In genomic region chr10:125455855-125456254, GRCh38 we compare ENCODE assay signal across 2 cellular contexts.
TF ChIP-seq lines count a peak whose summit lies in the region.

No MANE protein-coding gene starts in this region.

TF ChIP-seq in GM23338, 12 proteins besides CTCF, POLR2A, EP300 and RAD21 (continued from another document):
- TF ChIP-seq ZNF462 (CRISPR knock-in tag; IDR thresholded peaks at IDR 0.05) (no peak), REST (IDR thresholded peaks at IDR 0.05; ENCODE audit: unreplicated experiment) (no peak), NANOG (IDR thresholded peaks at IDR 0.05; ENCODE audit: borderline replicate concordance) (no peak), CREB1 (CRISPR knock-in tag; IDR thresholded peaks at IDR 0.05; ENCODE audit: low read depth) (no peak), JUNB (IDR thresholded peaks at IDR 0.05; ENCODE audit: unreplicated experiment) (no peak)

TF ChIP-seq in WTC11, 78 proteins besides CTCF, POLR2A, EP300 and RAD21 (continued from another document):
- no peak for TF ChIP-seq ARID4B (CRISPR knock-in tag; IDR thresholded peaks at IDR 0.05; ENCODE audit: borderline replicate concordance)
- no peak for TF ChIP-seq ZBTB43 (CRISPR knock-in tag; IDR thresholded peaks at IDR 0.05)
- no peak for TF ChIP-seq SP1 (CRISPR knock-in tag; conservative IDR thresholded peaks at IDR 0.05)
- no peak for TF ChIP-seq E2F5 (CRISPR knock-in tag; IDR thresholded peaks at IDR 0.05)
- TF ChIP-seq MAX (CRISPR knock-in tag; IDR thresholded peaks at IDR 0.05) = no peak
- TF ChIP-seq CBFB (CRISPR knock-in tag; IDR thresholded peaks at IDR 0.05; ENCODE audit: low read depth) = no peak
- no peak for TF ChIP-seq ZNF138 (CRISPR knock-in tag; conservative IDR thresholded peaks at IDR 0.05)
- no peak for TF ChIP-seq HMGA2 (CRISPR knock-in tag; IDR thresholded peaks at IDR 0.05)
- TF ChIP-seq NR2C2 (CRISPR knock-in tag; IDR thresholded peaks at IDR 0.05) = no peak
- TF ChIP-seq ZNF671 (CRISPR knock-in tag; IDR thresholded peaks at IDR 0.05) = no peak
